Comparison of ENCODE assay signal across 13 cellular contexts in genomic region chr13:50842711-50843255, GRCh38. TPM values are rescaled to one million over a fixed set of nuclear protein-coding genes. Genes with fewer than 3 reads are reported as not detected.
A peak's percentile ranks its signal among the peaks of the same experiment; 100 is the strongest.
DNase-seq lines count a peak whose midpoint lies in the region; FAIRE-seq and TF ChIP-seq lines count a peak whose summit lies in the region.
"Had no signal": no experiment of that assay in that cellular context is flagged by ENCODE, and none has a peak within 500 bp of the region (broad histone marks: within the 10 kb centered on the region; RNA-seq: fewer than 3 reads in every experiment).

No MANE protein-coding gene starts in this region.

- H3K27me3 ChIP-seq in HUES6 (ENCODE audit: control insufficient read depth, insufficient read depth, low read length) (peaks cover 40% of the 10 kb centered on the region), ascending aorta (no peaks in the 10 kb centered on the region), kidney epithelial cell (ENCODE audit: control insufficient read depth, insufficient read depth, low read length) (peaks cover 10% of the 10 kb centered on the region), skeletal muscle satellite cell (ENCODE audit: control insufficient read depth, insufficient read depth, low read length) (peaks cover 46% of the 10 kb centered on the region), HAP-1 (ENCODE audit: low read depth) (no peaks in the 10 kb centered on the region; the same call in 1 of the 2 replicates)

- peak overlapping the region; percentile 75 for H3K4me2 ChIP-seq in skeletal muscle satellite cell (ENCODE audit: low read length)
- H3K4me2 ChIP-seq: PC-9 had no signal

- H3K36me3 ChIP-seq in HUES6 (ENCODE audit: control insufficient read depth, insufficient read depth, low read length) (no peaks in the 10 kb centered on the region), ascending aorta (no peaks in the 10 kb centered on the region), kidney epithelial cell (ENCODE audit: control insufficient read depth, insufficient read depth, low read length) (no peaks in the 10 kb centered on the region), skeletal muscle satellite cell (ENCODE audit: insufficient read depth, low read length) (no peaks in the 10 kb centered on the region), HAP-1 (replicated peaks) (no peaks in the 10 kb centered on the region), kidney (ENCODE audit: control insufficient read depth in 1 of 2, insufficient read depth in 2 of 2, low read length in 2 of 2) (no peaks in the 10 kb centered on the region)

- CTCF ChIA-PET in HEK293T (lab: Yijun Ruan, JAX), result no interaction called here

- POLR2A ChIA-PET in HEK293T (lab: Yijun Ruan, JAX), result no interaction called here

- no peak for DNase-seq in ascending aorta (ENCODE audit: low spot score in 2 of 2)
- DNase-seq in kidney epithelial cell (ENCODE audit: low read depth), result no peak
- no peak for DNase-seq in SHP77 treated with DMSO at 0.1 percent for 48 hours (lab: John Stamatoyannopoulos, UW)
- no peak for DNase-seq in HAP-1 (ENCODE audit: low spot score in 2 of 2)
- no peak for DNase-seq in kidney
- DNase-seq in HEK293T (ENCODE audit: extremely low spot score), result no peak
- DNase-seq: foreskin fibroblast; NCI-H187 treated with DMSO at 0.1 percent for 48 hours; PC-9; stimulated activated naive CD8-positive, alpha-beta T cell treated with anti-CD3 and anti-CD28 coated beads, Interleukin-15, amount 100 ng/mL, for 72 hours had no signal

- TF ChIP-seq CTCF in ascending aorta (IDR thresholded peaks at IDR 0.05) (no peak), kidney epithelial cell (IDR thresholded peaks at IDR 0.05; ENCODE audit: insufficient read depth, low read length, poor library complexity, severe bottlenecking) (no peak), kidney (IDR thresholded peaks at IDR 0.05; ENCODE audit: borderline replicate concordance, extremely low read depth, insufficient read depth) (no peak)

- H3K9me3 ChIP-seq in HUES6 (ENCODE audit: control insufficient read depth, insufficient read depth, low read depth, low read length) (no peaks in the 10 kb centered on the region), ascending aorta (no peaks in the 10 kb centered on the region), skeletal muscle satellite cell (replicated peaks; ENCODE audit: low read length) (no peaks in the 10 kb centered on the region), HAP-1 (no peaks in the 10 kb centered on the region), kidney (ENCODE audit: control insufficient read depth in 1 of 2, low read length in 2 of 2) (no peaks in the 10 kb centered on the region)

- H3K27ac ChIP-seq in HUES6 (ENCODE audit: low read depth, low read length) (no peak overlapping the region), ascending aorta (no peak overlapping the region), kidney (ENCODE audit: low read depth in 2 of 2, low read length in 2 of 2) (no peak overlapping the region)
- H3K27ac ChIP-seq: PC-9 had no signal

- in situ Hi-C loops in HAP-1 (cut with MboI; ENCODE audit: low sequenced_read_pairs), result loop anchor here (25.0 kb wide), 1 partner anchor 220 kb away; no protein-coding TSS in a partner anchor

- intact Hi-C loops in ascending aorta (cut with DNase I), result no loop called here
- intact Hi-C loops in kidney (cut with DNase I), result no loop called here

- no peak for FAIRE-seq in kidney (lab: Jason Lieb, UNC)
- FAIRE-seq: TTC549 had no signal

- peaks cover 11% of the 10 kb centered on the region for H3K4me1 ChIP-seq in HUES6 (ENCODE audit: control insufficient read depth, insufficient read depth, low read length)
- H3K4me1 ChIP-seq in ascending aorta, result peaks cover 6 to 20% of the 10 kb centered on the region in 2 donors
- peaks cover 18% of the 10 kb centered on the region for H3K4me1 ChIP-seq in skeletal muscle satellite cell (ENCODE audit: control insufficient read depth, insufficient read depth, low read length)
- no peaks in the 10 kb centered on the region for H3K4me1 ChIP-seq in HAP-1
- H3K4me1 ChIP-seq in kidney (ENCODE audit: control insufficient read depth in 1 of 2, insufficient read depth in 1 of 2, low read depth in 1 of 2, low read length in 2 of 2), result peaks cover 0 to 2% of the 10 kb centered on the region in 2 donors

- H3K9ac ChIP-seq in HUES6 (ENCODE audit: low read length), result no peak overlapping the region
- H3K9ac ChIP-seq in skeletal muscle satellite cell (ENCODE audit: low read depth, low read length), result no peak overlapping the region
- H3K9ac ChIP-seq in kidney (ENCODE audit: low read length in 2 of 2), result no peak overlapping the region

- H3K4me3 ChIP-seq in HUES6 (ENCODE audit: low read depth, low read length) (peak overlapping the region; percentile 64), ascending aorta (peak overlapping the region; percentile 41 to 58), kidney epithelial cell (ENCODE audit: low read depth, low read length) (peak overlapping the region; percentile 23), skeletal muscle satellite cell (ENCODE audit: low read length) (peak overlapping the region; percentile 57), HAP-1 (no peak overlapping the region), kidney (ENCODE audit: low read length in 2 of 2) (no peak overlapping the region)
- H3K4me3 ChIP-seq: PC-9 had no signal

TF ChIP-seq in HEK293T, 16 proteins besides CTCF, POLR2A, EP300 and RAD21:
- TF ChIP-seq LEF1 (IDR thresholded peaks at IDR 0.05; ENCODE audit: borderline replicate concordance), result no peak
- no peak for TF ChIP-seq SUZ12 (IDR thresholded peaks at IDR 0.05)
- TF ChIP-seq SP1 (IDR thresholded peaks at IDR 0.05), result no peak
- TF ChIP-seq FOXM1 (IDR thresholded peaks at IDR 0.05; ENCODE audit: borderline replicate concordance), result no peak
- no peak for TF ChIP-seq L3MBTL2 (conservative IDR thresholded peaks at IDR 0.05)
- no peak for TF ChIP-seq ELF4 (IDR thresholded peaks at IDR 0.05)
- TF ChIP-seq CTBP1 (IDR thresholded peaks at IDR 0.05; ENCODE audit: borderline replicate concordance), result no peak
- no peak for TF ChIP-seq PKNOX1 (IDR thresholded peaks at IDR 0.05)
- TF ChIP-seq HDGF (IDR thresholded peaks at IDR 0.05; ENCODE audit: borderline replicate concordance), result no peak
- TF ChIP-seq FOXA1 (IDR thresholded peaks at IDR 0.05), result no peak
TF ChIP-seq in HEK293T: peak in this region for 0.

RNA-seq across cellular contexts. Expression of gene DLEU7, which starts 0.7 kb away (rescaled TPM):
- total RNA-seq in ascending aorta, result not detected
- not detected in 2 replicates for total RNA-seq in kidney epithelial cell
- not detected in 2 replicates for total RNA-seq in skeletal muscle satellite cell (2012; rRNA removed)
- 0.28 TPM for total RNA-seq in kidney
- polyA plus RNA-seq in kidney (ENCODE audit: insufficient read depth, low read depth, low replicate concordance), result 0.75 TPM
- total RNA-seq: PC-9 had no signal

Comparison
In these comparisons a context has a peak if more than half of its experiments do, and no peak if none do; other contexts are left out.
1. H3K4me3 ChIP-seq: peak in HUES6 (single experiment), ascending aorta (2 of 2), kidney epithelial cell (single experiment) and skeletal muscle satellite cell (single experiment); none in HAP-1 (single experiment) and kidney (0 of 2).